9 cellular contexts compared by ENCODE assay signal in the genomic region with DNA sequence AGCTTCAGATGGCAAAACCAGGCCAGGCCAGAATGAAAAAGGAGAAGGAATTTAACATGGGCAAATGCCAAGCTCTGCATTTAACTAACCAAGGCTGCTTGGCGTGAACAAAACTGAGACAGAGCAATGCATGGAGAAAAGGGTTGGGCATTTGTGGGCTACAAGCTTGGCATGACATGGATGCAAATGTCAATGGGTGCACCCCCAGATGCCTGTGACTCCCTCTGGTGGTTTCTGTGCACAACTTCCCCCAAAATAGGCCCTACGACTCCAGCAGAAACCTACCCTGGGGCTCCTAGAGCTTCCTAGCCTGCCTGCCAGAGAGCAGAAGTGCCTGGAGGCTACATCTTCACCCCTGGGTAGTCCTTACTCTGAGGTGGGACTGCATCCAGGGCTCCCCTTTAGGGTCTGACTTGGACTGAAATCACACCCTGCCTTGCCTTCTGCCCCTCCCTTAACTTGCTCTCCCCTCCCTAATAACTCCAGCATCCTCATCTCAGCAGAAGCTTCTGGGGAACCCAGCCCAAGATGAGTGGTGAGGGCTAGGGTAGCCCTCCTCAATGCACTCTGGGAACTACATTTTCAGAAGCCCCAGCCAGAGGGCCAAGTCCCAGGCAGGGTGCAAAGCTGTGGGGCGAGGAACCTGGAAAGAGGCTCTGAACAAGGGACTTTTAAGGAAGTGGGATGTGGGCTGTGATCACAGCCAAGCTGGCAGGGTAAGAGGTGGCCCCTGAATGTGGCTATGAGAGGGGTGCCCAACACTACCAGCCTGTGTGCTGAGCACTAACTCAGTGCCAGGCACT. TPM values are rescaled to one million over a fixed set of nuclear protein-coding genes. Genes with fewer than 3 reads are reported as not detected.
A peak's percentile ranks its signal among the peaks of the same experiment; 100 is the strongest.
DNase-seq lines count a peak whose midpoint lies in the region; ATAC-seq and TF ChIP-seq lines count a peak whose summit lies in the region.
"Had no signal": no experiment of that assay in that cellular context is flagged by ENCODE, and none has a peak within 500 bp of the region (broad histone marks: within the 10 kb centered on the region; RNA-seq: fewer than 3 reads in every experiment).

No MANE protein-coding gene starts in this region.

- peak; percentile 11 for DNase-seq in activated CD4-positive, alpha-beta T cell treated with anti-CD3 and anti-CD28 coated beads for 48 hours
- DNase-seq in activated CD4-positive, alpha-beta T cell treated with anti-CD3 and anti-CD28 coated beads for 4 hours = no peak
- DNase-seq in epidermal melanocyte (ENCODE audit: insufficient read length, low spot score) = peak; percentile 40
- DNase-seq in sigmoid colon = peak; percentile 55
- DNase-seq in NCI-H1105 (lab: John Stamatoyannopoulos, UW) = no peak
- no peak for DNase-seq in OCI-M2 (lab: John Stamatoyannopoulos, UW; ENCODE audit: unreplicated experiment)

- H2AFZ ChIP-seq in OCI-LY1 (ENCODE audit: low read length) = no peak overlapping the region

- no peaks in the 10 kb centered on the region for H3K79me2 ChIP-seq in OCI-LY1 (ENCODE audit: insufficient read depth, low read length)

- TF ChIP-seq EP300 in sigmoid colon (IDR thresholded peaks at IDR 0.05) = no peak

- H3K9me3 ChIP-seq in OCI-LY1 (ENCODE audit: low read length) (no peaks in the 10 kb centered on the region), sigmoid colon (no peaks in the 10 kb centered on the region)

- H3K4me1 ChIP-seq in OCI-LY1 (ENCODE audit: insufficient read depth, low read length, severe bottlenecking) = no peaks in the 10 kb centered on the region
- H3K4me1 ChIP-seq in sigmoid colon = peaks cover 0 to 26% (median 24%) of the 10 kb centered on the region in 4 donors

- H3K27ac ChIP-seq in OCI-LY1 (ENCODE audit: low read depth, low read length, poor library complexity, severe bottlenecking) (no peak overlapping the region), sigmoid colon (peak overlapping the region in 2 of 4 donors; percentile 2 to 10)

- intact Hi-C loops in sigmoid colon (cut with DNase I) = no loop called here

- TF ChIP-seq POLR2A in sigmoid colon (IDR thresholded peaks at IDR 0.05) (no peak), GM18505 (IDR thresholded peaks at IDR 0.05; ENCODE audit: borderline replicate concordance, extremely low read depth, insufficient read depth, insufficient read length) (no peak)

- H3K36me3 ChIP-seq in OCI-LY1 (ENCODE audit: insufficient read depth, low read length) = no peaks in the 10 kb centered on the region
- H3K36me3 ChIP-seq in sigmoid colon = no peaks in the 10 kb centered on the region

- 65 to 70% methylated on average over 3 of the region's 3 CpGs for WGBS in sigmoid colon, 2 donors

- H4K20me1 ChIP-seq in OCI-LY1 (ENCODE audit: insufficient read depth, low read length) = no peaks in the 10 kb centered on the region

- TF ChIP-seq CTCF in OCI-LY1 (IDR thresholded peaks at IDR 0.05; ENCODE audit: low read length) = peak; percentile 65
- TF ChIP-seq CTCF in sigmoid colon (IDR thresholded peaks at IDR 0.05) = peak in 1 of 4 experiments; percentile 10

- no peak overlapping the region for H3K4me2 ChIP-seq in OCI-LY1 (ENCODE audit: low read length)

- H3K27me3 ChIP-seq in OCI-LY1 (ENCODE audit: insufficient read depth, low read length) = peaks cover 10% of the 10 kb centered on the region
- no peaks in the 10 kb centered on the region for H3K27me3 ChIP-seq in sigmoid colon

- H3K9ac ChIP-seq in OCI-LY1 (ENCODE audit: low read length) = no peak overlapping the region

- no peak for ATAC-seq in GM18505 (IDR thresholded peaks at IDR 0.05; ENCODE audit: unreplicated experiment)
- ATAC-seq: T-cell had no signal

- H3K9me2 ChIP-seq in OCI-LY1 (ENCODE audit: low read depth, low read length) = no peaks in the 10 kb centered on the region

- H3F3A ChIP-seq in OCI-LY1 (ENCODE audit: insufficient read depth, low read length) = no peaks in the 10 kb centered on the region

- H3K4me3 ChIP-seq in OCI-LY1 (ENCODE audit: low read depth, low read length, poor library complexity, severe bottlenecking) (no peak overlapping the region), sigmoid colon (no peak overlapping the region)

RNA-seq across cellular contexts. Expression of gene GPRIN2, which starts 11.3 kb away (rescaled TPM):
- 1 to 10 TPM in 1 of 4 donors, under 1 TPM in 2, not detected in 1; 0.16 to 1.4 (median 0.27) TPM for total RNA-seq in sigmoid colon
- polyA plus RNA-seq in sigmoid colon = 10 to 100 TPM; 21.7 to 30.0 (median 21.8) TPM
- total RNA-seq: T-cell had no signal

RNA-seq across cellular contexts. Expression of gene SYT15, which starts 33.7 kb away (rescaled TPM):
- total RNA-seq in sigmoid colon = 1 to 10 TPM in 2 of 4 donors, under 1 TPM in 2; 0.81 to 1.4 (median 1.0) TPM
- polyA plus RNA-seq in sigmoid colon = 1 to 10 TPM; 1.2 to 1.7 (median 1.2) TPM

Comparison
In these comparisons a context has a peak if more than half of its experiments do, and no peak if none do; other contexts are left out.
1. DNase-seq: peak in activated CD4-positive, alpha-beta T cell treated with anti-CD3 and anti-CD28 coated beads for 48 hours (single experiment), epidermal melanocyte (single experiment) and sigmoid colon (single experiment); none in activated CD4-positive, alpha-beta T cell treated with anti-CD3 and anti-CD28 coated beads for 4 hours (0 of 2), NCI-H1105 (single experiment) and OCI-M2 (single experiment).